In genomic region chr20:24971702-24972101, GRCh38 we compare ENCODE assay signal across 21 cellular contexts. TPM values are rescaled to one million over a fixed set of nuclear protein-coding genes. Genes with fewer than 3 reads are reported as not detected.
"Had no signal": no experiment of that assay in that cellular context is flagged by ENCODE, and none has a peak within 500 bp of the region (broad histone marks: within the 10 kb centered on the region; RNA-seq: fewer than 3 reads in every experiment).

No MANE protein-coding gene starts in this region.

- ATAC-seq: body of pancreas; effector memory CD8-positive, alpha-beta T cell; gastrocnemius medialis; psoas muscle; right cardiac atrium had no signal

- H3K4me3 ChIP-seq: body of pancreas, cardiac muscle cell, esophagus muscularis mucosa, gastrocnemius medialis, pancreas, psoas muscle, thoracic aorta, upper lobe of left lung had no signal

- H3K4me1 ChIP-seq: body of pancreas, esophagus muscularis mucosa, gastrocnemius medialis, pancreas, upper lobe of left lung had no signal

- H3K9me3 ChIP-seq: body of pancreas, esophagus muscularis mucosa, gastrocnemius medialis, pancreas, psoas muscle, thoracic aorta, upper lobe of left lung had no signal

- H3K27me3 Mint-ChIP-seq: activated naive CD4-positive, alpha-beta T cell treated with anti-CD3 and anti-CD28 coated beads, Interleukin-2, amount 50 U/mL, for 24 hours; effector memory CD8-positive, alpha-beta T cell had no signal

- H3K27ac ChIP-seq: body of pancreas, cardiac muscle cell, esophagus muscularis mucosa, gastrocnemius medialis, pancreas, psoas muscle, thoracic aorta, upper lobe of left lung, WERI-Rb-1 had no signal

- H3K27me3 ChIP-seq: body of pancreas, cardiac muscle cell, esophagus muscularis mucosa, gastrocnemius medialis, pancreas, upper lobe of left lung had no signal

- H3K9me3 Mint-ChIP-seq: effector memory CD8-positive, alpha-beta T cell had no signal

- H3K4me3 Mint-ChIP-seq: activated naive CD4-positive, alpha-beta T cell treated with anti-CD3 and anti-CD28 coated beads, Interleukin-2, amount 50 U/mL, for 24 hours; effector memory CD8-positive, alpha-beta T cell; nephron had no signal

- H3K4me1 Mint-ChIP-seq: nephron had no signal

- H3K27ac Mint-ChIP-seq: activated naive CD4-positive, alpha-beta T cell treated with anti-CD3 and anti-CD28 coated beads, Interleukin-2, amount 50 U/mL, for 24 hours; nephron had no signal

- DNase-seq: activated CD4-positive, alpha-beta T cell treated with anti-CD3 and anti-CD28 coated beads, Interleukin-2, amount 50 U/mL, for 4 hours; activated effector memory CD4-positive, alpha-beta T cell treated with anti-CD3 and anti-CD28 coated beads, Interleukin-2, amount 50 U/mL, for 16 hours; anterior cingulate cortex; body of pancreas; effector memory CD8-positive, alpha-beta T cell; gastrocnemius medialis; hypothalamus; pancreas; psoas muscle; right cardiac atrium; small intestine; stimulated activated naive CD4-positive, alpha-beta T cell; T-helper 1 cell; WERI-Rb-1 had no signal

RNA-seq across cellular contexts. Expression of gene CST7, which starts 22.6 kb away (rescaled TPM):
- total RNA-seq: cardiac muscle cell, dermis microvascular lymphatic vessel endothelial cell had no signal
